Comparison of ENCODE assay signal across 20 cellular contexts in the genomic region with DNA sequence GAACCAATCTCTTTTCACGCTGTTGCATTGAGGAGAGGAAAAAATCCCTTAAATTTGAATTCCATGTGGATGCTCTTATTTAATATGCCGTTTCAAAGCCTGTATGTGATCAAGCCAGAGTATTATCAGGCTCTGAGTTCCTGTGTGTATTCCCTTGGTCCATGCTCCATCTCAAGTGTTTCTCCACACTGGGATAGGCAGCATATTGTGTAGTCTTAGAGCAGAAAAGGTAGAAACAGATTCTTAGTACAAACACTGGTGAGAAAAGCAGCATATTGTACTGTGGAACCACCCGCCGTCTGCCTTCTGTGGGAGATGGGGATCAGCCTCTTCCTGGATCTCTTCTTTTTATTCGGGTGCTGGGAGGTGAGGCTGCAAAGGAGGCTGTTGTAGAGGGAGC.
"Had no signal": no experiment of that assay in that cellular context is flagged by ENCODE, and none has a peak within 500 bp of the region (broad histone marks: within the 10 kb centered on the region; RNA-seq: fewer than 3 reads in every experiment).

No MANE protein-coding gene starts in this region.

- H3K27me3 ChIP-seq: SJCRH30 had no signal

- H3K4me3 ChIP-seq: SJCRH30 had no signal

- H3K4me1 ChIP-seq: SJCRH30 had no signal

- H3K9me3 ChIP-seq: SJCRH30, SK-N-SH had no signal

- H3K9ac ChIP-seq: KMS-11, SK-N-SH had no signal

- H3K36me3 ChIP-seq: SJCRH30 had no signal

- DNase-seq: activated CD4-positive, alpha-beta memory T cell treated with anti-CD3 and anti-CD28 coated beads for 36 hours; activated CD4-positive, alpha-beta T cell treated with anti-CD3 and anti-CD28 coated beads, Interleukin-2, amount 10 ng/mL, durations not matched to agents 7 days and 5 days; activated CD4-positive, CD25-positive, alpha-beta regulatory T cell; activated CD8-positive, alpha-beta memory T cell treated with anti-CD3 and anti-CD28 coated beads for 24 hours; activated gamma-delta T cell; activated naive CD4-positive, alpha-beta T cell treated with anti-CD3 and anti-CD28 coated beads for 36 hours; activated T-cell treated with anti-CD3 and anti-CD28 coated beads, Interleukin-2, amount 50 U/mL, for 4 hours; anterior cingulate cortex; NCI-H1092 treated with DMSO at 0.1 percent for 48 hours; NCI-H1417 treated with DMSO at 0.1 percent for 48 hours; NCI-H1694; NCI-H2029; NCI-H2107; NCI-H446; NCI-H526; SJCRH30; SK-N-SH; T-helper 1 cell had no signal

- H3K27ac ChIP-seq: KMS-11, SJCRH30, VCaP had no signal

- ATAC-seq: activated T-cell treated with anti-CD3 and anti-CD28 coated beads, Interleukin-2, amount 50 U/mL, for 4 hours had no signal
